ENCODE assay signal across 23 cellular contexts in the genomic region with DNA sequence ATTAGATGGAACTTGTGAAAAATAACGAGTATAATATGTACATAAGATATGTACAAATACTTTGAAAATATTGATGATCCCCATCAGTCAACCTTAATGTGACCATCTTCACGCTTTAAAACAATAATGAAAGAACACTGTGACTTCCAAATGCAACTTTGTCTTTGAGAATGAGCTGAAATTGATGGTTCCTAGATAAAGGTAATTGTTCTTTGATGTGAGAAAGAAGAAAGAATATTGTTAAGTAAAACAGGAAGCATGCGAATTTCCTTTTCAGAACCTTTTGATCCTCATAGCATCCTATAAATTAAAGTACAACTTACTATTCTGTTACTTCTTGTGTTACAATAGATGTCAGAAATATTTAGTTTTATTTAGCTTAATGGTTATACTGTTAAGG. TPM values are rescaled to one million over a fixed set of nuclear protein-coding genes. Genes with fewer than 3 reads are reported as not detected.
"Had no signal": no experiment of that assay in that cellular context is flagged by ENCODE, and none has a peak within 500 bp of the region (broad histone marks: within the 10 kb centered on the region; RNA-seq: fewer than 3 reads in every experiment).

No MANE protein-coding gene starts in this region.

- ATAC-seq: effector memory CD8-positive, alpha-beta T cell; gastrocnemius medialis; heart right ventricle; mucosa of descending colon; natural killer cell; right cardiac atrium; stimulated activated naive CD8-positive, alpha-beta T cell treated with anti-CD3 and anti-CD28 coated beads, Interleukin-15, Interleukin-2, amounts not matched to agents 100 U/mL and 50 U/mL, for 24 hours had no signal

- H3K9me3 Mint-ChIP-seq: effector memory CD8-positive, alpha-beta T cell; neural crest cell; type B pancreatic cell had no signal

- DNase-seq: effector memory CD8-positive, alpha-beta T cell; gastrocnemius medialis; heart right ventricle; hypothalamus; kidney glomerular epithelial cell; mucosa of descending colon; natural killer cell; ovary; right cardiac atrium; small intestine; stimulated activated CD4-positive, alpha-beta T cell treated with anti-CD3 and anti-CD28 coated beads, Interleukin-12 subunit alpha, Interleukin-12 subunit beta, amount 100 ng/mL, for 4 hours; stimulated activated naive CD8-positive, alpha-beta T cell treated with anti-CD3 and anti-CD28 coated beads, Interleukin-15, Interleukin-2, amounts not matched to agents 100 U/mL and 50 U/mL, for 24 hours; thyroid gland had no signal

- H3K4me3 ChIP-seq: esophagus muscularis mucosa, gastrocnemius medialis, heart right ventricle, mucosa of descending colon, ovary, suprapubic skin, thyroid gland had no signal

- H3K4me3 Mint-ChIP-seq: dendritic cell treated with granulocyte-macrophage colony-stimulating factor and Interleukin-4, amounts not matched to agents 40 ng/mL and 50 ng/mL, for 4 days; effector memory CD8-positive, alpha-beta T cell; natural killer cell; neural crest cell; type B pancreatic cell had no signal

- H3K36me3 Mint-ChIP-seq: natural killer cell, type B pancreatic cell had no signal

- H3K4me1 Mint-ChIP-seq: natural killer cell, neural crest cell had no signal

- H3K27me3 Mint-ChIP-seq: effector memory CD8-positive, alpha-beta T cell; progenitor cell of endocrine pancreas; type B pancreatic cell had no signal

- H3K27ac Mint-ChIP-seq: dendritic cell treated with granulocyte-macrophage colony-stimulating factor and Interleukin-4, amounts not matched to agents 40 ng/mL and 50 ng/mL, for 4 days; effector memory CD8-positive, alpha-beta T cell; natural killer cell; progenitor cell of endocrine pancreas; type B pancreatic cell had no signal

RNA-seq across cellular contexts. Expression of gene IL2, which starts 22.2 kb away (rescaled TPM):
- total RNA-seq: esophagus muscularis mucosa, fibroblast of villous mesenchyme, gastrocnemius medialis, heart right ventricle, liver, lung microvascular endothelial cell, mesenteric fat pad, mucosa of descending colon, neural crest cell, progenitor cell of endocrine pancreas, right cardiac atrium, suprapubic skin, thyroid gland had no signal
- polyA plus RNA-seq: heart right ventricle, liver, ovary, right cardiac atrium had no signal

RNA-seq across cellular contexts. Expression of gene ADAD1, which starts 55.5 kb away (rescaled TPM):
- total RNA-seq: esophagus muscularis mucosa, fibroblast of villous mesenchyme, gastrocnemius medialis, heart right ventricle, liver, lung microvascular endothelial cell, mesenteric fat pad, mucosa of descending colon, natural killer cell, neural crest cell, ovary, progenitor cell of endocrine pancreas, right cardiac atrium, suprapubic skin had no signal
- polyA plus RNA-seq: heart right ventricle, liver, right cardiac atrium, small intestine had no signal
